Comparison of ENCODE assay signal across 9 cellular contexts in genomic region chr6:2866183-2866846, GRCh38. TPM values are rescaled to one million over a fixed set of nuclear protein-coding genes. Genes with fewer than 3 reads are reported as not detected.
A peak's percentile ranks its signal among the peaks of the same experiment; 100 is the strongest.
DNase-seq lines count a peak whose midpoint lies in the region; ATAC-seq, FAIRE-seq and TF ChIP-seq lines count a peak whose summit lies in the region.
"Had no signal": no experiment of that assay in that cellular context is flagged by ENCODE, and none has a peak within 500 bp of the region (broad histone marks: within the 10 kb centered on the region; RNA-seq: fewer than 3 reads in every experiment).

No MANE protein-coding gene starts in this region.

- CTCF ChIA-PET in HepG2 (lab: Yijun Ruan, JAX; ENCODE audit: low intra/inter-chr PET ratio, low total read pairs) = no interaction called here

- H3K36me3 ChIP-seq in HepG2 (replicated peaks in 1 of 2; ENCODE audit: control insufficient read depth in 1 of 2, insufficient read depth in 2 of 2, low read length in 2 of 2) = no peaks in the 10 kb centered on the region

- no peaks in the 10 kb centered on the region for H4K20me1 ChIP-seq in HepG2 (ENCODE audit: insufficient read depth, low read length)

- H3K4me3 ChIP-seq in HepG2 (replicated peaks in 1 of 3; ENCODE audit: insufficient read depth in 1 of 3, low read depth in 2 of 3, low read length in 3 of 3) = peak overlapping the region in 1 of 3 experiments; percentile 16; a peak in 1 of 6 replicates

- no peak overlapping the region for H3K9ac ChIP-seq in HepG2 (ENCODE audit: insufficient read depth, low read depth, low read length)
- H3K9ac ChIP-seq: KMS-11 had no signal

- no TSS peak for BruUV-seq in HepG2 (replicated peaks; lab: Mats Ljungman, UMichigan)

- no peak for TF ChIP-seq RAD21 in HepG2 (CRISPR knock-in tag; IDR thresholded peaks at IDR 0.05)

- no peak for FAIRE-seq in HepG2 (lab: Jason Lieb, UNC)

- 29% methylated on average over 8 of the region's 8 CpGs for WGBS in HepG2 (ENCODE audit: low lambda C conversion rate)

- H2AFZ ChIP-seq in HepG2 (ENCODE audit: low read length) = no peak overlapping the region

- in situ Hi-C loops in HepG2 (cut with HindIII; ENCODE audit: extremely low pct_ligation_motif_present, low pct_unique_long_range_greater_than_20kb) = no loop called here
- in situ Hi-C loops in G401 (cut with HindIII; ENCODE audit: low sequenced_read_pairs) = no loop called here

- no peak overlapping the region for H3K27ac ChIP-seq in HepG2 (ENCODE audit: extremely low read length, insufficient read depth, low read length)
- H3K27ac ChIP-seq: KMS-11 had no signal

- no peak for TF ChIP-seq EP300 in HepG2 (IDR thresholded peaks at IDR 0.05; ENCODE audit: low read depth in 2 of 2, low read length in 2 of 2)
- TF ChIP-seq EP300 in HepG2 (CRISPR knock-in tag; IDR thresholded peaks at IDR 0.05; ENCODE audit: borderline replicate concordance) = no peak

- TF ChIP-seq CTCF in HepG2 (CRISPR knock-in tag; IDR thresholded peaks at IDR 0.05) = no peak

- no peak for TF ChIP-seq POLR2A in HepG2 (IDR thresholded peaks at IDR 0.05; ENCODE audit: insufficient read depth in 1 of 2, low read depth in 2 of 2, low read length in 2 of 2)

- POLR2A ChIA-PET in HepG2 (lab: Yijun Ruan, JAX) = interaction anchor here (1.0 to 3.0 kb wide), 8 partner anchors 9 to 197 kb away, joined by 3 to 14 read pairs (median 6); partner anchors contain the start of genes SERPINB1 and SERPINB9

- no peaks in the 10 kb centered on the region for H3K79me2 ChIP-seq in HepG2 (ENCODE audit: insufficient read depth, low read length)

- peaks cover 61% of the 10 kb centered on the region for H3K4me1 ChIP-seq in HepG2 (ENCODE audit: insufficient read depth, low read length)

- ATAC-seq in GM18498 (IDR thresholded peaks at IDR 0.05; ENCODE audit: unreplicated experiment) = peak; percentile 47
- ATAC-seq in GM21576 (IDR thresholded peaks at IDR 0.05; ENCODE audit: unreplicated experiment) = peak; percentile 39
- ATAC-seq in HG03565 (IDR thresholded peaks at IDR 0.05; ENCODE audit: unreplicated experiment) = peak; percentile 34
- ATAC-seq in HepG2 = no peak

- DNase-seq in HepG2 (ENCODE audit: low spot score) (no peak), OCI-M1 (lab: John Stamatoyannopoulos, UW) (no peak), cerebellar nuclear complex (lab: John Stamatoyannopoulos, UW) (no peak), 8988T (no peak), G401 (ENCODE audit: low spot score) (no peak)

- no peaks in the 10 kb centered on the region for H3K9me3 ChIP-seq in HepG2 (ENCODE audit: low read length)

- intact Hi-C loops in HepG2 (cut with micrococcal nuclease; ENCODE audit: unreplicated experiment) = no loop called here

- no peaks in the 10 kb centered on the region for H3K27me3 ChIP-seq in HepG2 (ENCODE audit: control insufficient read depth in 1 of 2, insufficient read depth in 2 of 2, low read length in 2 of 2)

- peak overlapping the region; percentile 52 for H3K4me2 ChIP-seq in HepG2 (ENCODE audit: low read depth, low read length)
- H3K4me2 ChIP-seq: KMS-11 had no signal

TF ChIP-seq in HepG2, 621 proteins besides CTCF, POLR2A, EP300 and RAD21 (continues in another document):
- TF ChIP-seq ZMAT3 (CRISPR knock-in tag; conservative IDR thresholded peaks at IDR 0.05) = no peak
- TF ChIP-seq, protein P1, sequence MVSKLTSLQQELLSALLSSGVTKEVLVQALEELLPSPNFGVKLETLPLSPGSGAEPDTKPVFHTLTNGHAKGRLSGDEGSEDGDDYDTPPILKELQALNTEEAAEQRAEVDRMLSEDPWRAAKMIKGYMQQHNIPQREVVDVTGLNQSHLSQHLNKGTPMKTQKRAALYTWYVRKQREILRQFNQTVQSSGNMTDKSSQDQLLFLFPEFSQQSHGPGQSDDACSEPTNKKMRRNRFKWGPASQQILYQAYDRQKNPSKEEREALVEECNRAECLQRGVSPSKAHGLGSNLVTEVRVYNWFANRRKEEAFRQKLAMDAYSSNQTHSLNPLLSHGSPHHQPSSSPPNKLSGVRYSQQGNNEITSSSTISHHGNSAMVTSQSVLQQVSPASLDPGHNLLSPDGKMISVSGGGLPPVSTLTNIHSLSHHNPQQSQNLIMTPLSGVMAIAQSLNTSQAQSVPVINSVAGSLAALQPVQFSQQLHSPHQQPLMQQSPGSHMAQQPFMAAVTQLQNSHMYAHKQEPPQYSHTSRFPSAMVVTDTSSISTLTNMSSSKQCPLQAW (CRISPR knock-in tag; IDR thresholded peaks at IDR 0.05) = 0 out of 2 replicates have a peak, but pooled peaks have one; percentile 51
- TF ChIP-seq ELF3 (CRISPR knock-in tag; IDR thresholded peaks at IDR 0.05) = 0 out of 2 replicates have a peak, but pooled peaks have one; percentile 3

RNA-seq across cellular contexts. Expression of gene SERPINB1, which starts 24.7 kb away (rescaled TPM):
- 41.4 and 60.1 TPM in 2 replicates for total RNA-seq in HepG2 (2016; rRNA removed; fragmentation: Illumina TruSeq; extraction: Trizol)
- 22.9 and 24.8 TPM in 2 replicates for total RNA-seq in HepG2 (2016; cell fraction: cytosol; rRNA removed; fragmentation: Illumina TruSeq; extraction: Trizol; ENCODE audit: low read depth)
- total RNA-seq in HepG2 (2016; cell fraction: insoluble cytoplasmic fraction; rRNA removed; fragmentation: Illumina TruSeq; extraction: Trizol) = 40.1 and 52.3 TPM in 2 replicates
- 38.4 and 42.1 TPM in 2 replicates for total RNA-seq in HepG2 (2016; cell fraction: membrane; rRNA removed; fragmentation: Illumina TruSeq; extraction: Trizol)
- total RNA-seq in HepG2 (2016; cell fraction: nucleus; rRNA removed; fragmentation: Illumina TruSeq; extraction: Trizol) = 23.4 and 26.0 TPM in 2 replicates
- 48.7 and 60.5 TPM in 2 replicates for polyA plus RNA-seq in HepG2 (2011; rRNA removed)
- polyA plus RNA-seq in HepG2 (2011; cell fraction: cytosol; rRNA removed) = 35.1 and 50.0 TPM in 2 replicates
- polyA plus RNA-seq in HepG2 (2011; cell fraction: nucleus; rRNA removed) = 16.6 and 20.7 TPM in 2 replicates
- 55.8 and 68.9 TPM in 2 replicates for polyA plus RNA-seq in HepG2 (2012)
- 37.2 and 40.1 TPM in 2 replicates for polyA plus RNA-seq in HepG2 (2016; cell fraction: cytosol; fragmentation: Illumina TruSeq; extraction: Trizol; ENCODE audit: low read depth)
- polyA plus RNA-seq in HepG2 (2016; cell fraction: insoluble cytoplasmic fraction; fragmentation: Illumina TruSeq; extraction: Trizol; ENCODE audit: low read depth) = 67.5 and 71.1 TPM in 2 replicates
- 42.6 and 44.3 TPM in 2 replicates for polyA plus RNA-seq in HepG2 (2016; cell fraction: membrane; fragmentation: Illumina TruSeq; extraction: Trizol; ENCODE audit: low read depth)
- polyA plus RNA-seq in HepG2 (2016; cell fraction: nucleus; fragmentation: Illumina TruSeq; extraction: Trizol; ENCODE audit: insufficient read depth, low read depth) = 39.9 and 41.4 TPM in 2 replicates
- 29.1 and 31.0 TPM in 2 replicates for polyA minus RNA-seq in HepG2 (2011; rRNA and poly(A)+ RNA removed; ENCODE audit: low replicate concordance)
- 46.4 and 51.7 TPM in 2 replicates for polyA minus RNA-seq in HepG2 (2011; cell fraction: cytosol; rRNA and poly(A)+ RNA removed)
- 32.6 and 44.3 TPM in 2 replicates for polyA minus RNA-seq in HepG2 (2011; cell fraction: nucleus; rRNA and poly(A)+ RNA removed)
- 0.06 TPM in 1 of 2 replicates, not detected in the other for total RNA-seq in G401 (2014; rRNA removed; shearing (Covaris generic))

RNA-seq across cellular contexts. Expression of gene SERPINB9, which starts 36.8 kb away (rescaled TPM):
- 7.2 and 9.8 TPM in 2 replicates for total RNA-seq in HepG2 (2016; rRNA removed; fragmentation: Illumina TruSeq; extraction: Trizol)
- 0.61 and 0.71 TPM in 2 replicates for total RNA-seq in HepG2 (2016; cell fraction: cytosol; rRNA removed; fragmentation: Illumina TruSeq; extraction: Trizol; ENCODE audit: low read depth)
- total RNA-seq in HepG2 (2016; cell fraction: insoluble cytoplasmic fraction; rRNA removed; fragmentation: Illumina TruSeq; extraction: Trizol) = 7.0 and 8.5 TPM in 2 replicates
- 2.7 and 2.9 TPM in 2 replicates for total RNA-seq in HepG2 (2016; cell fraction: membrane; rRNA removed; fragmentation: Illumina TruSeq; extraction: Trizol)
- 2.9 and 4.3 TPM in 2 replicates for total RNA-seq in HepG2 (2016; cell fraction: nucleus; rRNA removed; fragmentation: Illumina TruSeq; extraction: Trizol)
- polyA plus RNA-seq in HepG2 (2011; rRNA removed) = 32.5 and 36.7 TPM in 2 replicates
- 23.5 and 30.7 TPM in 2 replicates for polyA plus RNA-seq in HepG2 (2011; cell fraction: cytosol; rRNA removed)
- polyA plus RNA-seq in HepG2 (2011; cell fraction: nucleus; rRNA removed) = 9.8 and 12.8 TPM in 2 replicates
- 6.6 and 9.0 TPM in 2 replicates for polyA plus RNA-seq in HepG2 (2012)
- 0.33 and 0.35 TPM in 2 replicates for polyA plus RNA-seq in HepG2 (2016; cell fraction: cytosol; fragmentation: Illumina TruSeq; extraction: Trizol; ENCODE audit: low read depth)
- 8.7 and 10.9 TPM in 2 replicates for polyA plus RNA-seq in HepG2 (2016; cell fraction: insoluble cytoplasmic fraction; fragmentation: Illumina TruSeq; extraction: Trizol; ENCODE audit: low read depth)
- 1.5 and 1.6 TPM in 2 replicates for polyA plus RNA-seq in HepG2 (2016; cell fraction: membrane; fragmentation: Illumina TruSeq; extraction: Trizol; ENCODE audit: low read depth)
- polyA plus RNA-seq in HepG2 (2016; cell fraction: nucleus; fragmentation: Illumina TruSeq; extraction: Trizol; ENCODE audit: insufficient read depth, low read depth) = 5.0 and 5.4 TPM in 2 replicates
- polyA minus RNA-seq in HepG2 (2011; rRNA and poly(A)+ RNA removed; ENCODE audit: low replicate concordance) = 0.21 and 49.0 TPM in 2 replicates
- polyA minus RNA-seq in HepG2 (2011; cell fraction: cytosol; rRNA and poly(A)+ RNA removed) = 29.2 and 32.6 TPM in 2 replicates
- polyA minus RNA-seq in HepG2 (2011; cell fraction: nucleus; rRNA and poly(A)+ RNA removed) = 13.3 and 18.3 TPM in 2 replicates
- 18.6 and 26.5 TPM in 2 replicates for total RNA-seq in G401 (2014; rRNA removed; shearing (Covaris generic))

Comparison
In these comparisons a context has a peak if more than half of its experiments do, and no peak if none do; other contexts are left out.
1. RNA of gene SERPINB1, which starts 24.7 kb away (total RNA-seq): 22.9 to 60.1 TPM in HepG2; 0.06 TPM in G401; every median in the first group is over 10 times any median in the second.